19 cellular contexts compared by ENCODE assay signal in genomic region chr1:53893999-53894636, GRCh38. TPM values are rescaled to one million over a fixed set of nuclear protein-coding genes. Genes with fewer than 3 reads are reported as not detected.
DNase-seq lines count a peak whose midpoint lies in the region; ATAC-seq and TF ChIP-seq lines count a peak whose summit lies in the region.
"Had no signal": no experiment of that assay in that cellular context is flagged by ENCODE, and none has a peak within 500 bp of the region (broad histone marks: within the 10 kb centered on the region; RNA-seq: fewer than 3 reads in every experiment).

Gene DIO1, plus strand, starts transcription at chr1:53894187. Its CDS starts 24 bp downstream, at chr1:53894211.

- no peak for TF ChIP-seq CTCF in neural progenitor cell (IDR thresholded peaks at IDR 0.05)

- H2BK120ac ChIP-seq in neuronal stem cell (ENCODE audit: low read depth, low read length), result no peak within 1 kb of the TSS

- H3K4ac ChIP-seq in neuronal stem cell (ENCODE audit: low read length), result no peak within 1 kb of the TSS

- H2BK12ac ChIP-seq in neuronal stem cell (ENCODE audit: low read length), result no peak within 1 kb of the TSS

- no CpG with 5 or more reads among the region's 14 CpGs for WGBS in neuronal stem cell (ENCODE audit: extremely low coverage in 2 of 2, insufficient read length in 2 of 2, insufficient replicate concordance in 1 of 2), 2 donors

- peaks cover 77% of the 10 kb centered on the region for H3K4me1 Mint-ChIP-seq in dendritic cell treated with granulocyte-macrophage colony-stimulating factor and Interleukin-4, amounts not matched to agents 40 ng/mL and 50 ng/mL, for 4 days (ENCODE audit: low read depth)
- peaks cover 16% of the 10 kb centered on the region for H3K4me1 Mint-ChIP-seq in neural progenitor cell
- peaks cover 17 to 37% of the 10 kb centered on the region in 2 donors for H3K4me1 Mint-ChIP-seq in natural killer cell treated with Interleukin-12 subunit alpha and Interleukin-12 subunit beta and Interleukin-15 and Interleukin-18, amount 100 ng/mL, for 72 hours (ENCODE audit: low read depth in 2 of 2)

- H3F3A ChIP-seq in neural progenitor cell (ENCODE audit: low read depth), result no peaks in the 10 kb centered on the region

- no peak within 1 kb of the TSS for H3K4me2 ChIP-seq in neural progenitor cell
- H3K4me2 ChIP-seq in neuronal stem cell (ENCODE audit: insufficient read depth, low read length, poor library complexity, severe bottlenecking), result no peak within 1 kb of the TSS

- H3K4me3 ChIP-seq in neural progenitor cell (no peak within 1 kb of the TSS), neuronal stem cell (ENCODE audit: low read length in 2 of 2) (no peak within 1 kb of the TSS)
- H3K4me3 ChIP-seq: ascending aorta had no signal

- no peak within 1 kb of the TSS for H3K27ac ChIP-seq in neural progenitor cell
- no peak within 1 kb of the TSS for H3K27ac ChIP-seq in neuronal stem cell (replicated peaks; ENCODE audit: low read length)
- H3K27ac ChIP-seq: ascending aorta had no signal

- peak within 1 kb of the TSS; percentile 90 for H3K27ac Mint-ChIP-seq in dendritic cell treated with granulocyte-macrophage colony-stimulating factor and Interleukin-4, amounts not matched to agents 40 ng/mL and 50 ng/mL, for 4 days
- peak within 1 kb of the TSS; percentile 50 for H3K27ac Mint-ChIP-seq in neural progenitor cell
- peak within 1 kb of the TSS in 1 of 2 donors; percentile 61 for H3K27ac Mint-ChIP-seq in natural killer cell treated with Interleukin-12 subunit alpha and Interleukin-12 subunit beta and Interleukin-15 and Interleukin-18, amount 100 ng/mL, for 72 hours
- H3K27ac Mint-ChIP-seq: activated CD4-positive, alpha-beta T cell treated with anti-CD3 and anti-CD28 coated beads, Interleukin-2, amount 10 ng/mL, durations not matched to agents 7 days and 5 days; activated T-helper 17 cell treated with anti-CD3 and anti-CD28 coated beads, Interleukin-2, amount 50 U/mL, for 72 hours; mesothelial cell of epicardium had no signal

- H3K36me3 ChIP-seq in neural progenitor cell (no peaks in the 10 kb centered on the region), neuronal stem cell (replicated peaks in 1 of 2; ENCODE audit: control insufficient read depth in 2 of 2, insufficient read depth in 2 of 2, low read length in 2 of 2) (no peaks in the 10 kb centered on the region)
- H3K36me3 ChIP-seq: ascending aorta had no signal

- peaks cover 10% of the 10 kb centered on the region for H3K36me3 Mint-ChIP-seq in dendritic cell treated with granulocyte-macrophage colony-stimulating factor and Interleukin-4, amounts not matched to agents 40 ng/mL and 50 ng/mL, for 4 days (ENCODE audit: low read depth)
- no peaks in the 10 kb centered on the region for H3K36me3 Mint-ChIP-seq in neural progenitor cell
- H3K36me3 Mint-ChIP-seq in natural killer cell treated with Interleukin-12 subunit alpha and Interleukin-12 subunit beta and Interleukin-15 and Interleukin-18, amount 100 ng/mL, for 72 hours, result no peaks in the 10 kb centered on the region
- H3K36me3 Mint-ChIP-seq: mesothelial cell of epicardium had no signal

- intact Hi-C loops in dendritic cell treated with granulocyte-macrophage colony-stimulating factor and Interleukin-4, amounts not matched to agents 40 ng/mL and 50 ng/mL, for 4 days (cut with micrococcal nuclease), result no loop called here

- H3K14ac ChIP-seq in neuronal stem cell (ENCODE audit: low read length), result no peak within 1 kb of the TSS

- peaks cover under 1% of the 10 kb centered on the region for H3K79me2 ChIP-seq in neural progenitor cell (ENCODE audit: low read depth)

- no peak within 1 kb of the TSS for H3K23ac ChIP-seq in neuronal stem cell (ENCODE audit: low read depth, low read length, poor library complexity)

- no peak within 1 kb of the TSS for H2BK5ac ChIP-seq in neuronal stem cell (ENCODE audit: low read length)

- H4K8ac ChIP-seq in neuronal stem cell (ENCODE audit: low read depth, low read length), result no peak within 1 kb of the TSS

- peak; percentile 18 for DNase-seq in NCI-H510A treated with DMSO at 0.1 percent for 48 hours (lab: John Stamatoyannopoulos, UW)
- no peak for DNase-seq in NCI-H510A (lab: John Stamatoyannopoulos, UW)
- peak; percentile 27 for DNase-seq in neural progenitor cell (ENCODE audit: low spot score)
- DNase-seq in SHP77 (lab: John Stamatoyannopoulos, UW), result no peak
- DNase-seq in neuronal stem cell (ENCODE audit: low spot score), result no peak
- DNase-seq in natural killer cell treated with Interleukin-12 subunit alpha and Interleukin-12 subunit beta and Interleukin-15 and Interleukin-18, amount 100 ng/mL, for 72 hours (ENCODE audit: low spot score), result no peak
- DNase-seq: activated CD4-positive, alpha-beta T cell treated with anti-CD3 and anti-CD28 coated beads, Interleukin-2, amount 10 ng/mL, durations not matched to agents 7 days and 5 days; COR-L47; NCI-H2081 treated with DMSO at 0.1 percent for 48 hours had no signal

- no peaks in the 10 kb centered on the region for H4K20me1 ChIP-seq in neural progenitor cell (ENCODE audit: low read depth)

- no peak within 1 kb of the TSS for H4K91ac ChIP-seq in neuronal stem cell (ENCODE audit: low read depth, low read length, poor library complexity)

- H2BK15ac ChIP-seq in neuronal stem cell (ENCODE audit: low read length), result no peak within 1 kb of the TSS

- H3K9ac ChIP-seq in neural progenitor cell, result no peak within 1 kb of the TSS
- no peak within 1 kb of the TSS for H3K9ac ChIP-seq in neuronal stem cell (ENCODE audit: low read depth, low read length, poor library complexity)

- H3K9me3 ChIP-seq in neural progenitor cell (ENCODE audit: low read depth) (no peaks in the 10 kb centered on the region), neuronal stem cell (replicated peaks in 1 of 2; ENCODE audit: control insufficient read depth in 2 of 2, insufficient read depth in 1 of 2, low read depth in 1 of 2, low read length in 2 of 2) (no peaks in the 10 kb centered on the region)
- H3K9me3 ChIP-seq: ascending aorta had no signal

- no peaks in the 10 kb centered on the region for H3K9me3 Mint-ChIP-seq in dendritic cell treated with granulocyte-macrophage colony-stimulating factor and Interleukin-4, amounts not matched to agents 40 ng/mL and 50 ng/mL, for 4 days
- no peaks in the 10 kb centered on the region for H3K9me3 Mint-ChIP-seq in neural progenitor cell
- H3K9me3 Mint-ChIP-seq in natural killer cell treated with Interleukin-12 subunit alpha and Interleukin-12 subunit beta and Interleukin-15 and Interleukin-18, amount 100 ng/mL, for 72 hours, result no peaks in the 10 kb centered on the region
- H3K9me3 Mint-ChIP-seq: activated CD4-positive, alpha-beta T cell treated with anti-CD3 and anti-CD28 coated beads, Interleukin-2, amount 10 ng/mL, durations not matched to agents 7 days and 5 days; activated T-helper 17 cell treated with anti-CD3 and anti-CD28 coated beads, Interleukin-2, amount 50 U/mL, for 72 hours; mesothelial cell of epicardium had no signal

- no peaks in the 10 kb centered on the region for H3K27me3 Mint-ChIP-seq in dendritic cell treated with granulocyte-macrophage colony-stimulating factor and Interleukin-4, amounts not matched to agents 40 ng/mL and 50 ng/mL, for 4 days
- peaks cover 3% of the 10 kb centered on the region for H3K27me3 Mint-ChIP-seq in neural progenitor cell (ENCODE audit: insufficient read depth, low read depth)
- H3K27me3 Mint-ChIP-seq in natural killer cell treated with Interleukin-12 subunit alpha and Interleukin-12 subunit beta and Interleukin-15 and Interleukin-18, amount 100 ng/mL, for 72 hours, result peaks cover 7 to 15% of the 10 kb centered on the region in 2 donors
- H3K27me3 Mint-ChIP-seq: activated CD4-positive, alpha-beta T cell treated with anti-CD3 and anti-CD28 coated beads, Interleukin-2, amount 10 ng/mL, durations not matched to agents 7 days and 5 days; activated T-helper 17 cell treated with anti-CD3 and anti-CD28 coated beads, Interleukin-2, amount 50 U/mL, for 72 hours had no signal

- H3K4me3 Mint-ChIP-seq in dendritic cell treated with granulocyte-macrophage colony-stimulating factor and Interleukin-4, amounts not matched to agents 40 ng/mL and 50 ng/mL, for 4 days, result peak within 1 kb of the TSS; percentile 31
- no peak within 1 kb of the TSS for H3K4me3 Mint-ChIP-seq in neural progenitor cell
- no peak within 1 kb of the TSS for H3K4me3 Mint-ChIP-seq in natural killer cell treated with Interleukin-12 subunit alpha and Interleukin-12 subunit beta and Interleukin-15 and Interleukin-18, amount 100 ng/mL, for 72 hours
- H3K4me3 Mint-ChIP-seq: activated CD4-positive, alpha-beta T cell treated with anti-CD3 and anti-CD28 coated beads, Interleukin-2, amount 10 ng/mL, durations not matched to agents 7 days and 5 days; activated T-helper 17 cell treated with anti-CD3 and anti-CD28 coated beads, Interleukin-2, amount 50 U/mL, for 72 hours; mesothelial cell of epicardium had no signal

- peaks cover 4% of the 10 kb centered on the region for H3K4me1 ChIP-seq in neural progenitor cell
- peaks cover 1 to 2% of the 10 kb centered on the region in 2 donors for H3K4me1 ChIP-seq in neuronal stem cell (ENCODE audit: control insufficient read depth in 2 of 2, insufficient read depth in 1 of 2, low read depth in 1 of 2, low read length in 2 of 2)

- ATAC-seq in GM21786 (IDR thresholded peaks at IDR 0.05; ENCODE audit: unreplicated experiment), result peak; percentile 30
- no peak for ATAC-seq in natural killer cell treated with Interleukin-12 subunit alpha and Interleukin-12 subunit beta and Interleukin-15 and Interleukin-18, amount 100 ng/mL, for 72 hours
- ATAC-seq: activated T-helper 17 cell treated with anti-CD3 and anti-CD28 coated beads, Interleukin-2, amount 50 U/mL, for 72 hours; Right ventricle myocardium inferior had no signal

- H3K27me3 ChIP-seq in neural progenitor cell (no peaks in the 10 kb centered on the region), neuronal stem cell (ENCODE audit: control insufficient read depth in 3 of 3, insufficient read depth in 3 of 3, low read depth in 1 of 3, low read length in 3 of 3) (no peaks in the 10 kb centered on the region)
- H3K27me3 ChIP-seq: ascending aorta had no signal

- H2AFZ ChIP-seq in neural progenitor cell (replicated peaks), result no peak within 1 kb of the TSS
- H2AFZ ChIP-seq in neuronal stem cell (ENCODE audit: low read length), result no peak within 1 kb of the TSS

- peaks cover 2% of the 10 kb centered on the region for H3K79me1 ChIP-seq in neuronal stem cell (ENCODE audit: low read depth, low read length)

- H3K18ac ChIP-seq in neuronal stem cell (ENCODE audit: low read length), result no peak within 1 kb of the TSS

- H2AK5ac ChIP-seq in neuronal stem cell (ENCODE audit: low read depth, low read length), result no peak within 1 kb of the TSS

RNA-seq across cellular contexts. Expression of gene DIO1, which starts in this region (rescaled TPM):
- not detected in 2 replicates for total RNA-seq in neural progenitor cell (ENCODE audit: low replicate concordance)
- 0.03 TPM for polyA plus RNA-seq in neuronal stem cell (2013, experiment 1 of 2)
- polyA plus RNA-seq in neuronal stem cell (2013, experiment 2 of 2), result not detected
- total RNA-seq in natural killer cell treated with Interleukin-12 subunit alpha and Interleukin-12 subunit beta and Interleukin-15 and Interleukin-18, amount 100 ng/mL, for 72 hours, result not detected
- total RNA-seq: A172; activated CD4-positive, alpha-beta T cell treated with anti-CD3 and anti-CD28 coated beads, Interleukin-2, amount 10 ng/mL, durations not matched to agents 7 days and 5 days; activated T-helper 17 cell treated with anti-CD3 and anti-CD28 coated beads, Interleukin-2, amount 50 U/mL, for 72 hours; ascending aorta; HT1080; mesothelial cell of epicardium; osteocyte; Right ventricle myocardium inferior; T-helper 2 cell treated with Interferon-gamma antibody and Interleukin-4, amounts not matched to agents 100 ng/mL and 5 ng/mL, for 36 hours had no signal

Comparison
In these comparisons a context has a peak if more than half of its experiments do, and no peak if none do; other contexts are left out.
1. Peak in DNase-seq in neural progenitor cell; RNA of the gene not detected or under 1 TPM.